ENCODE assay signal across 1 cellular context in the genomic region with DNA sequence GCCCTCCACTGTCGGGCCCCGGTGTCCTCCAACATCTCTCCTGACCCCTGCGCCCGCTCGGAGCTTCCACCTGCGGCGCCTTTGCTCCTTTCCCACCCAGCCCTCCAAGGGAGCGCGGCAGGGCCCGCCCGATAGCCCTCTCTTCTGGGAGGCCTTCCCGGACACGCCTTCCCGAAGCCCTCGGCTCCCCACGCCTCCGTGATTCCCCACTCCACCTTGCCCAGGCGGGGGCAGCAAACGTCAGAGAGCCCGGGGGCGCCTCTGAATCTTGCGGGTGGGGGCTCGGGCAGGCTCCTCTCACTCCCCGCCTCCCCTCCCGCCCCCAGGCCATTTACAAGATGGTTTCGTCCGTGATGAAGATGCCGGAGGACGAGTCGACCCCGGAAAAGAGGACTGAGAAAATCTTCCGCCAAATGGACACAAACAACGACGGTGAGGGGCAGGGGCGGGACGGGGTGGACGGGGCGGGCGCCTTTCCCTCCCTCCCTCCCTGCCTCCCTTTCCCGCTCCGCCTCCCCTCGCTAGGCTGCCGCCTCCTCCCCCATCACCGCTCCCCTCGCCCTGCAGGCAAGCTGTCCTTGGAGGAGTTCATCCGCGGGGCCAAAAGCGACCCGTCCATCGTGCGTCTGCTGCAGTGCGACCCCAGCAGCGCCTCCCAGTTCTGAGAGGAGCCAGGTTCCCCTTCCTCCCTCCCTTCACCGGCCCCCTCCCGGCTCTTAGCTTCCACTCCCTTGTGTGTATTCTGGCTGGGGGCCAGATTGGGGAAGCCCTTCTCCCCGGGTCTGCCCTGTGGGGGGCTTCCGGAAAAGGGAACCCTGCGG.
TF ChIP-seq lines count a peak whose summit lies in the region.

No MANE protein-coding gene starts in this region.

TF ChIP-seq in HepG2, 621 proteins besides CTCF, POLR2A, EP300 and RAD21:
- TF ChIP-seq RFXAP (CRISPR knock-in tag; IDR thresholded peaks at IDR 0.05; ENCODE audit: borderline replicate concordance) (no peak), RXRA (CRISPR knock-in tag; IDR thresholded peaks at IDR 0.05) (0 out of 2 replicates have a peak, but pooled peaks have one; percentile 3), ZFP41 (CRISPR knock-in tag; IDR thresholded peaks at IDR 0.05; ENCODE audit: borderline replicate concordance) (no peak), ZC3H4 (CRISPR knock-in tag; IDR thresholded peaks at IDR 0.05; ENCODE audit: borderline replicate concordance) (no peak), TBX3 (IDR thresholded peaks at IDR 0.05; ENCODE audit: borderline replicate concordance) (no peak), KDM1A (CRISPR knock-in tag; IDR thresholded peaks at IDR 0.05) (no peak), TFDP1 (CRISPR knock-in tag; IDR thresholded peaks at IDR 0.05; ENCODE audit: borderline replicate concordance) (no peak), CCDC6 (CRISPR knock-in tag; IDR thresholded peaks at IDR 0.05) (no peak), ZNF362 (CRISPR knock-in tag; IDR thresholded peaks at IDR 0.05; ENCODE audit: borderline replicate concordance) (no peak), ZNF709 (CRISPR knock-in tag; IDR thresholded peaks at IDR 0.05) (no peak), SSRP1 (CRISPR knock-in tag; IDR thresholded peaks at IDR 0.05) (no peak), ZNF577 (CRISPR knock-in tag; IDR thresholded peaks at IDR 0.05; ENCODE audit: borderline replicate concordance, low read depth) (no peak), TEAD2 (CRISPR knock-in tag; IDR thresholded peaks at IDR 0.05) (no peak), POGK (CRISPR knock-in tag; conservative IDR thresholded peaks at IDR 0.05) (no peak), CCAR2 (optimal IDR thresholded peaks at IDR 0.05; ENCODE audit: low read depth, low read length) (no peak), GPN1 (CRISPR knock-in tag; IDR thresholded peaks at IDR 0.05; ENCODE audit: borderline replicate concordance) (no peak), SRSF1 (optimal IDR thresholded peaks at IDR 0.05; ENCODE audit: low read depth, low read length) (peak; percentile 63), HNRNPLL (IDR thresholded peaks at IDR 0.05; ENCODE audit: low read depth, low read length, poor library complexity, severe bottlenecking) (no peak), ZNF335 (CRISPR knock-in tag; IDR thresholded peaks at IDR 0.05) (no peak), STAG1 (CRISPR knock-in tag; IDR thresholded peaks at IDR 0.05) (0 out of 2 replicates have a peak, but pooled peaks have one; percentile 11), ZNF253 (CRISPR knock-in tag; IDR thresholded peaks at IDR 0.05; ENCODE audit: borderline replicate concordance) (no peak), ZNF251 (CRISPR knock-in tag; IDR thresholded peaks at IDR 0.05) (no peak), ZNF207 (IDR thresholded peaks at IDR 0.05; ENCODE audit: borderline replicate concordance) (no peak), ASH2L (IDR thresholded peaks at IDR 0.05; ENCODE audit: insufficient read length, low read depth, low read length) (no peak), ZNF20 (CRISPR knock-in tag; IDR thresholded peaks at IDR 0.05) (no peak), ZNF724P (CRISPR knock-in tag; IDR thresholded peaks at IDR 0.05; ENCODE audit: borderline replicate concordance) (no peak), ZNF160 (CRISPR knock-in tag; IDR thresholded peaks at IDR 0.05) (no peak), ZNF441 (CRISPR knock-in tag; IDR thresholded peaks at IDR 0.05; ENCODE audit: borderline replicate concordance) (no peak), MTF2 (CRISPR knock-in tag; IDR thresholded peaks at IDR 0.05; ENCODE audit: borderline replicate concordance) (0 out of 2 replicates have a peak, but pooled peaks have one; percentile 48), MATR3 (CRISPR knock-in tag; IDR thresholded peaks at IDR 0.05) (no peak)
- TF ChIP-seq, protein P1, sequence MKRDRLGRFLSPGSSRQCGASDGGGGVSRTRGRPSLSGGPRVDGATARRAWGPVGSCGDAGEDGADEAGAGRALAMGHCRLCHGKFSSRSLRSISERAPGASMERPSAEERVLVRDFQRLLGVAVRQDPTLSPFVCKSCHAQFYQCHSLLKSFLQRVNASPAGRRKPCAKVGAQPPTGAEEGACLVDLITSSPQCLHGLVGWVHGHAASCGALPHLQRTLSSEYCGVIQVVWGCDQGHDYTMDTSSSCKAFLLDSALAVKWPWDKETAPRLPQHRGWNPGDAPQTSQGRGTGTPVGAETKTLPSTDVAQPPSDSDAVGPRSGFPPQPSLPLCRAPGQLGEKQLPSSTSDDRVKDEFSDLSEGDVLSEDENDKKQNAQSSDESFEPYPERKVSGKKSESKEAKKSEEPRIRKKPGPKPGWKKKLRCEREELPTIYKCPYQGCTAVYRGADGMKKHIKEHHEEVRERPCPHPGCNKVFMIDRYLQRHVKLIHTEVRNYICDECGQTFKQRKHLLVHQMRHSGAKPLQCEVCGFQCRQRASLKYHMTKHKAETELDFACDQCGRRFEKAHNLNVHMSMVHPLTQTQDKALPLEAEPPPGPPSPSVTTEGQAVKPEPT (CRISPR knock-in tag; IDR thresholded peaks at IDR 0.05; ENCODE audit: low read depth): no peak
- TF ChIP-seq, protein P2, sequence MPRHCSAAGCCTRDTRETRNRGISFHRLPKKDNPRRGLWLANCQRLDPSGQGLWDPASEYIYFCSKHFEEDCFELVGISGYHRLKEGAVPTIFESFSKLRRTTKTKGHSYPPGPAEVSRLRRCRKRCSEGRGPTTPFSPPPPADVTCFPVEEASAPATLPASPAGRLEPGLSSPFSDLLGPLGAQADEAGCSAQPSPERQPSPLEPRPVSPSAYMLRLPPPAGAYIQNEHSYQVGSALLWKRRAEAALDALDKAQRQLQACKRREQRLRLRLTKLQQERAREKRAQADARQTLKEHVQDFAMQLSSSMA (CRISPR knock-in tag; IDR thresholded peaks at IDR 0.05): no peak
- TF ChIP-seq, protein P3, sequence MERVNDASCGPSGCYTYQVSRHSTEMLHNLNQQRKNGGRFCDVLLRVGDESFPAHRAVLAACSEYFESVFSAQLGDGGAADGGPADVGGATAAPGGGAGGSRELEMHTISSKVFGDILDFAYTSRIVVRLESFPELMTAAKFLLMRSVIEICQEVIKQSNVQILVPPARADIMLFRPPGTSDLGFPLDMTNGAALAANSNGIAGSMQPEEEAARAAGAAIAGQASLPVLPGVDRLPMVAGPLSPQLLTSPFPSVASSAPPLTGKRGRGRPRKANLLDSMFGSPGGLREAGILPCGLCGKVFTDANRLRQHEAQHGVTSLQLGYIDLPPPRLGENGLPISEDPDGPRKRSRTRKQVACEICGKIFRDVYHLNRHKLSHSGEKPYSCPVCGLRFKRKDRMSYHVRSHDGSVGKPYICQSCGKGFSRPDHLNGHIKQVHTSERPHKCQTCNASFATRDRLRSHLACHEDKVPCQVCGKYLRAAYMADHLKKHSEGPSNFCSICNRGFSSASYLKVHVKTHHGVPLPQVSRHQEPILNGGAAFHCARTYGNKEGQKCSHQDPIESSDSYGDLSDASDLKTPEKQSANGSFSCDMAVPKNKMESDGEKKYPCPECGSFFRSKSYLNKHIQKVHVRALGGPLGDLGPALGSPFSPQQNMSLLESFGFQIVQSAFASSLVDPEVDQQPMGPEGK (CRISPR knock-in tag; IDR thresholded peaks at IDR 0.05): peak; percentile 68
TF ChIP-seq in HepG2: peak in this region for 5.
